10 cellular contexts compared by ENCODE assay signal in the genomic region with DNA sequence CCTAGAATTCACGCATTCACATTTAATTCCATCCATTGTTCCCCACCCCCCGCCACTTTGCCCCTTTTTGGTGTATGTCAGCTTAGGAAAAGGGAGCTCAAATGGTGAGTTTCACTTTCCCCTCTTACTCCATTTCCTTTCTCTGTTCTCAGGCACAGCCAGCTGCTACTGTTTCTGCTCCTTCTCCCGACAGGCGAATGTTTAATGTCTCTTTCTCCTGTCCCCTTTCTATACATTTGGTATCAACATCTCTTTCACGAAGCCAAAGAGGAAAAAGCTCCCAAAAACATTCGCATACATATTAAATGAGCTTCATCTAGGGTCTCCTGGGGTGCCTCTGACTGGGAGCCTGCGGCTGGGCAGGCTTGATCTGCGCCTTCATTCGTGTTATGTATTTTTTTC.
DNase-seq lines count a peak whose midpoint lies in the region; ATAC-seq, FAIRE-seq and TF ChIP-seq lines count a peak whose summit lies in the region.
"Had no signal": no experiment of that assay in that cellular context is flagged by ENCODE, and none has a peak within 500 bp of the region (broad histone marks: within the 10 kb centered on the region; RNA-seq: fewer than 3 reads in every experiment).

No MANE protein-coding gene starts in this region.

- no peaks in the 10 kb centered on the region for H3K27me3 ChIP-seq in KMS-11 (ENCODE audit: insufficient read depth, low read depth)
- H3K27me3 ChIP-seq in left lung: no peaks in the 10 kb centered on the region
- H3K27me3 ChIP-seq in stomach: peaks cover 0 to 7% (median 6%) of the 10 kb centered on the region in 3 donors
- H3K27me3 ChIP-seq in BE2C: peaks cover 42% of the 10 kb centered on the region

- FAIRE-seq in kidney (lab: Jason Lieb, UNC): no peak
- FAIRE-seq: endometrium had no signal

- H3K9me3 ChIP-seq in left lung (no peaks in the 10 kb centered on the region), stomach (no peaks in the 10 kb centered on the region), BE2C (no peaks in the 10 kb centered on the region), kidney (ENCODE audit: control insufficient read depth in 1 of 2, low read length in 2 of 2) (no peaks in the 10 kb centered on the region)

- peak overlapping the region; percentile 98; the same call in 1 of the 2 replicates for H3K4me2 ChIP-seq in KMS-11

- WGBS in stomach, 5 donors: 16 to 28% (median 23%) methylated on average over 9 of the region's 9 CpGs

- intact Hi-C loops in left lung (cut with DNase I): no loop called here
- intact Hi-C loops in stomach (cut with DNase I; ENCODE audit: low total_unique reads): no loop called here
- intact Hi-C loops in kidney (cut with DNase I): no loop called here

- H2AFZ ChIP-seq in KMS-11 (ENCODE audit: low read depth): no peak overlapping the region

- H3K4me3 ChIP-seq in KMS-11 (IDR thresholded peaks at IDR 0.05; ENCODE audit: insufficient read depth, low read depth, low read length): no peak overlapping the region
- H3K4me3 ChIP-seq in left lung: peak overlapping the region; percentile 4 to 14
- peak overlapping the region; percentile 23 to 36 (median 33) for H3K4me3 ChIP-seq in stomach
- no peak overlapping the region for H3K4me3 ChIP-seq in BE2C (ENCODE audit: low read depth, low read length)
- peak overlapping the region in 1 of 2 donors; percentile 55 for H3K4me3 ChIP-seq in kidney (ENCODE audit: low read length in 2 of 2)

- no peaks in the 10 kb centered on the region for H4K20me1 ChIP-seq in KMS-11 (ENCODE audit: insufficient read depth)

- no peak for TF ChIP-seq POLR2A in stomach (IDR thresholded peaks at IDR 0.05)

- H3K79me2 ChIP-seq in KMS-11 (ENCODE audit: insufficient read depth, low read depth): no peaks in the 10 kb centered on the region

- no peak overlapping the region for H3K9ac ChIP-seq in KMS-11
- H3K9ac ChIP-seq in kidney (ENCODE audit: low read length in 2 of 2): no peak overlapping the region

- DNase-seq in astrocyte of the hippocampus (ENCODE audit: low read depth, low spot score): peak; percentile 52
- DNase-seq in left lung: no peak
- no peak for DNase-seq in stomach
- DNase-seq in BE2C: no peak
- DNase-seq in kidney: no peak
- DNase-seq: posterior cingulate gyrus; stimulated activated naive CD4-positive, alpha-beta T cell had no signal

- ATAC-seq in left lung (no peak), esophagus mucosa (no peak)

- H3K27ac ChIP-seq in KMS-11 (peak overlapping the region; percentile 88; the same call in 1 of the 2 replicates), left lung (no peak overlapping the region), stomach (no peak overlapping the region), kidney (ENCODE audit: low read depth in 2 of 2, low read length in 2 of 2) (no peak overlapping the region)

- no peak for TF ChIP-seq EP300 in stomach (IDR thresholded peaks at IDR 0.05)

- H3K36me3 ChIP-seq in KMS-11 (ENCODE audit: insufficient read depth) (no peaks in the 10 kb centered on the region), left lung (no peaks in the 10 kb centered on the region), stomach (no peaks in the 10 kb centered on the region), BE2C (no peaks in the 10 kb centered on the region), kidney (ENCODE audit: control insufficient read depth in 1 of 2, insufficient read depth in 2 of 2, low read length in 2 of 2) (no peaks in the 10 kb centered on the region)

- H3K4me1 ChIP-seq in KMS-11 (ENCODE audit: low read depth, poor library complexity, severe bottlenecking): peaks cover 63% of the 10 kb centered on the region
- no peaks in the 10 kb centered on the region for H3K4me1 ChIP-seq in left lung
- peaks cover 0 to 13% (median 3%) of the 10 kb centered on the region in 4 donors for H3K4me1 ChIP-seq in stomach
- no peaks in the 10 kb centered on the region for H3K4me1 ChIP-seq in BE2C
- no peaks in the 10 kb centered on the region for H3K4me1 ChIP-seq in kidney (ENCODE audit: control insufficient read depth in 1 of 2, insufficient read depth in 1 of 2, low read depth in 1 of 2, low read length in 2 of 2)

- TF ChIP-seq CTCF in KMS-11 (conservative IDR thresholded peaks at IDR 0.05; ENCODE audit: low read depth, low read length) (no peak), left lung (IDR thresholded peaks at IDR 0.05) (no peak), stomach (IDR thresholded peaks at IDR 0.05) (no peak), BE2C (IDR thresholded peaks at IDR 0.05; ENCODE audit: low read depth, low read length) (no peak), kidney (IDR thresholded peaks at IDR 0.05; ENCODE audit: borderline replicate concordance, extremely low read depth, insufficient read depth) (no peak)

Comparison
In these comparisons a context has a peak if more than half of its experiments do, and no peak if none do; other contexts are left out.
1. H3K4me3 ChIP-seq: peak in left lung (2 of 2) and stomach (4 of 4); none in KMS-11 (single experiment) and BE2C (single experiment).